Comparison of ENCODE assay signal across 1 cellular context in genomic region chr15:49423021-49423420, GRCh38.
TF ChIP-seq lines count a peak whose summit lies in the region.

Gene FGF7, plus strand, starts transcription at chr15:49423242. Its CDS starts 1,056 bp downstream, at chr15:49424298.

TF ChIP-seq in SK-N-SH, 30 proteins besides CTCF, POLR2A, EP300 and RAD21 (continued from another document):
- TF ChIP-seq FOSL2 (IDR thresholded peaks at IDR 0.05; ENCODE audit: borderline replicate concordance, low read depth) (no peak), RFX5 (IDR thresholded peaks at IDR 0.05; ENCODE audit: low read length) (no peak)
